1 cellular context compared by ENCODE assay signal in genomic region chr12:9973951-9974350, GRCh38.
TF ChIP-seq lines count a peak whose summit lies in the region.

No MANE protein-coding gene starts in this region.

TF ChIP-seq in H1, 55 proteins besides CTCF, POLR2A, EP300 and RAD21:
- no peak for TF ChIP-seq EGR1 (IDR thresholded peaks at IDR 0.05; ENCODE audit: borderline replicate concordance, low read depth, low read length)
- no peak for TF ChIP-seq ASH2L (IDR thresholded peaks at IDR 0.05; ENCODE audit: low read length)
- no peak for TF ChIP-seq RNF2 (IDR thresholded peaks at IDR 0.05; ENCODE audit: borderline replicate concordance, low read depth, low read length, missing control alignments, poor library complexity, severe bottlenecking)
- TF ChIP-seq CBX8 (IDR thresholded peaks at IDR 0.05; ENCODE audit: borderline replicate concordance, low read depth, low read length) = no peak
- no peak for TF ChIP-seq SIX5 (IDR thresholded peaks at IDR 0.05; ENCODE audit: low read depth, low read length)
- no peak for TF ChIP-seq EZH2 (IDR thresholded peaks at IDR 0.05; ENCODE audit: low read depth, low read length, severe bottlenecking)
- TF ChIP-seq KDM5A (IDR thresholded peaks at IDR 0.05; ENCODE audit: low read length) = no peak
- no peak for TF ChIP-seq TBP (IDR thresholded peaks at IDR 0.05; ENCODE audit: low read depth, low read length)
- no peak for TF ChIP-seq CEBPB (IDR thresholded peaks at IDR 0.05; ENCODE audit: low read depth, low read length)
- TF ChIP-seq BCL11A (IDR thresholded peaks at IDR 0.05; ENCODE audit: low read depth in 2 of 2, low read length in 2 of 2) = no peak
- TF ChIP-seq JUND (IDR thresholded peaks at IDR 0.05; ENCODE audit: low read length) = no peak
- TF ChIP-seq GTF2F1 (IDR thresholded peaks at IDR 0.05; ENCODE audit: borderline replicate concordance, low read depth, low read length) = no peak
- no peak for TF ChIP-seq POU5F1 (IDR thresholded peaks at IDR 0.05; ENCODE audit: low read depth, low read length)
- TF ChIP-seq TEAD4 (IDR thresholded peaks at IDR 0.05; ENCODE audit: low read depth, low read length) = no peak
- TF ChIP-seq NANOG (IDR thresholded peaks at IDR 0.05; ENCODE audit: insufficient read depth, low read depth, low read length, poor library complexity, severe bottlenecking) = no peak
- no peak for TF ChIP-seq SRF (IDR thresholded peaks at IDR 0.05; ENCODE audit: low read depth, low read length)
- no peak for TF ChIP-seq MAX (IDR thresholded peaks at IDR 0.05)
TF ChIP-seq in H1: peak in this region for 0.
